In genomic region chr7:2909043-2909442, GRCh38 we compare ENCODE assay signal across 24 cellular contexts.
"Had no signal": no experiment of that assay in that cellular context is flagged by ENCODE, and none has a peak within 500 bp of the region (broad histone marks: within the 10 kb centered on the region; RNA-seq: fewer than 3 reads in every experiment).

No MANE protein-coding gene starts in this region.

- H3K4me3 ChIP-seq: colonic mucosa, esophagus squamous epithelium, gastrocnemius medialis, heart left ventricle, hepatocyte, left lung, lower lobe of right lung, mucosa of descending colon had no signal

- H3K9me3 ChIP-seq: colonic mucosa, esophagus squamous epithelium, gastrocnemius medialis, lower lobe of right lung, mucosa of descending colon had no signal

- H3K4me2 ChIP-seq: hepatocyte had no signal

- H3K27ac Mint-ChIP-seq: dendritic cell treated with granulocyte-macrophage colony-stimulating factor and Interleukin-4, amounts not matched to agents 40 ng/mL and 50 ng/mL, for 4 days; endodermal cell; mesothelial cell of epicardium had no signal

- H3K27me3 ChIP-seq: colonic mucosa, hepatocyte had no signal

- H3K36me3 Mint-ChIP-seq: mesothelial cell of epicardium had no signal

- H2AFZ ChIP-seq: hepatocyte had no signal

- H3K9me3 Mint-ChIP-seq: dendritic cell treated with granulocyte-macrophage colony-stimulating factor and Interleukin-4, amounts not matched to agents 40 ng/mL and 50 ng/mL, for 4 days; effector memory CD8-positive, alpha-beta T cell; endodermal cell had no signal

- H3K36me3 ChIP-seq: colonic mucosa, esophagus squamous epithelium, gastrocnemius medialis, heart left ventricle, left lung, lower lobe of right lung had no signal

- H3K4me1 ChIP-seq: colonic mucosa, esophagus squamous epithelium, gastrocnemius medialis, heart left ventricle, left lung, lower lobe of right lung had no signal

- DNase-seq: cerebellar nuclear complex; colonic mucosa; cortex of kidney; effector CD8-positive, alpha-beta T cell; effector memory CD8-positive, alpha-beta T cell; endodermal cell; erythroblast; esophagus squamous epithelium; foreskin fibroblast; foreskin melanocyte; gastrocnemius medialis; heart left ventricle; hypothalamus; left cardiac atrium; left ventricle myocardium superior; lower lobe of right lung; mesenchymal stem cell; mucosa of descending colon had no signal

- H3K27ac ChIP-seq: colonic mucosa, epithelial cell of prostate, esophagus squamous epithelium, gastrocnemius medialis, heart left ventricle, hepatocyte, left lung, lower lobe of right lung had no signal

- H3K4me1 Mint-ChIP-seq: endodermal cell, mesothelial cell of epicardium had no signal

- ATAC-seq: effector memory CD8-positive, alpha-beta T cell; esophagus mucosa; gastrocnemius medialis; heart left ventricle; left cardiac atrium; left lung; left ventricle myocardium superior; lower lobe of right lung; mucosa of descending colon had no signal

- H3K4me3 Mint-ChIP-seq: dendritic cell treated with granulocyte-macrophage colony-stimulating factor and Interleukin-4, amounts not matched to agents 40 ng/mL and 50 ng/mL, for 4 days; effector memory CD8-positive, alpha-beta T cell; endodermal cell; mesothelial cell of epicardium had no signal

- H3K79me2 ChIP-seq: hepatocyte had no signal

- H3K27me3 Mint-ChIP-seq: dendritic cell treated with granulocyte-macrophage colony-stimulating factor and Interleukin-4, amounts not matched to agents 40 ng/mL and 50 ng/mL, for 4 days; effector memory CD8-positive, alpha-beta T cell had no signal
